ENCODE assay signal across 16 cellular contexts in genomic region chr16:72894291-72895151, GRCh38.
DNase-seq lines count a peak whose midpoint lies in the region; ATAC-seq and TF ChIP-seq lines count a peak whose summit lies in the region.
"Had no signal": no experiment of that assay in that cellular context is flagged by ENCODE, and none has a peak within 500 bp of the region (broad histone marks: within the 10 kb centered on the region; RNA-seq: fewer than 3 reads in every experiment).

No MANE protein-coding gene starts in this region.

- no peaks in the 10 kb centered on the region for H3K27me3 Mint-ChIP-seq in activated CD8-positive, alpha-beta memory T cell treated with anti-CD3 and anti-CD28 coated beads, Interleukin-2, amount 10 ng/mL, durations not matched to agents 7 days and 5 days
- H3K27me3 Mint-ChIP-seq: stimulated activated memory B cell treated with anti-CD40 and anti-IgM and Interleukin-4, amounts not matched to agents 10 μg/mL and 1 μg/mL and 100 μg/mL, for 72 hours had no signal

- H3K4me1 ChIP-seq in IMR-90 (ENCODE audit: control insufficient read depth, insufficient read depth, low read length), result peaks cover 4% of the 10 kb centered on the region
- H3K4me1 ChIP-seq in spleen, result peaks cover 0 to 8% (median 0%) of the 10 kb centered on the region in 6 donors
- H3K4me1 ChIP-seq in psoas muscle, result peaks cover 36% of the 10 kb centered on the region

- H3K4me3 Mint-ChIP-seq in activated CD8-positive, alpha-beta memory T cell treated with anti-CD3 and anti-CD28 coated beads, Interleukin-2, amount 10 ng/mL, durations not matched to agents 7 days and 5 days, result no peak overlapping the region
- H3K4me3 Mint-ChIP-seq: CD4-positive, alpha-beta memory T cell; stimulated activated memory B cell treated with anti-CD40 and anti-IgM and Interleukin-4, amounts not matched to agents 10 μg/mL and 1 μg/mL and 100 μg/mL, for 72 hours had no signal

- H4K5ac ChIP-seq in IMR-90 (ENCODE audit: low read depth, low read length), result no peak overlapping the region

- H3K56ac ChIP-seq in IMR-90 (ENCODE audit: extremely low read depth, insufficient read depth, low read length), result no peak overlapping the region

- H2BK120ac ChIP-seq in IMR-90 (ENCODE audit: low read depth, low read length), result no peak overlapping the region; the same call in 1 of the 2 replicates

- no peak overlapping the region for H2BK5ac ChIP-seq in IMR-90 (ENCODE audit: low read depth, low read length, poor library complexity, severe bottlenecking)

- H3K9me1 ChIP-seq in IMR-90 (ENCODE audit: insufficient read depth, low read length), result peaks cover 3% of the 10 kb centered on the region; the same call in 1 of the 2 replicates

- H3K4ac ChIP-seq in IMR-90 (ENCODE audit: low read depth, low read length), result peak overlapping the region; percentile 52

- CTCF ChIA-PET in IMR-90 (lab: Yijun Ruan, JAX), result interaction anchor here (0.6 kb wide), 1 partner anchor 278 kb away, joined by 3 read pairs; no protein-coding TSS in a partner anchor
- CTCF ChIA-PET in activated CD8-positive, alpha-beta memory T cell treated with anti-CD3 and anti-CD28 coated beads, Interleukin-2, amount 10 ng/mL, durations not matched to agents 7 days and 5 days (lab: Charles Lee), result no interaction called here

- TF ChIP-seq CTCF in IMR-90 (conservative IDR thresholded peaks at IDR 0.05; ENCODE audit: low read depth, low read length) (no peak), coronary artery (IDR thresholded peaks at IDR 0.05) (no peak), spleen (IDR thresholded peaks at IDR 0.05 in 8 of 11, conservative IDR thresholded peaks at IDR 0.05 in 3 of 11) (no peak), psoas muscle (IDR thresholded peaks at IDR 0.05) (no peak)

- no peaks in the 10 kb centered on the region for H3K27me3 ChIP-seq in IMR-90 (ENCODE audit: control insufficient read depth, insufficient read depth, low read length)
- no peaks in the 10 kb centered on the region for H3K27me3 ChIP-seq in spleen (replicated peaks in 1 of 7)
- no peaks in the 10 kb centered on the region for H3K27me3 ChIP-seq in psoas muscle (ENCODE audit: insufficient read depth in 3 of 3, low read length in 2 of 3)
- H3K27me3 ChIP-seq: cardiac muscle cell, neutrophil had no signal

- H3K9ac ChIP-seq in IMR-90 (ENCODE audit: low read depth, low read length), result no peak overlapping the region

- intact Hi-C loops in IMR-90 (cut with micrococcal nuclease) (no loop called here), spleen (cut with DNase I; ENCODE audit: low total_unique reads) (no loop called here), psoas muscle (cut with DNase I) (loop anchor here in 1 of 2 donors (5.0 kb wide), 1 partner anchor 43 kb away; no protein-coding TSS in a partner anchor)

- H3K36me3 ChIP-seq in IMR-90 (ENCODE audit: control insufficient read depth, insufficient read depth, low read length), result peaks cover 3% of the 10 kb centered on the region
- peaks cover 0 to 4% (median 0%) of the 10 kb centered on the region in 6 donors for H3K36me3 ChIP-seq in spleen
- H3K36me3 ChIP-seq in psoas muscle (ENCODE audit: insufficient read depth in 1 of 2, low read depth in 1 of 2), result peaks cover 0 to 4% of the 10 kb centered on the region in 2 donors
- H3K36me3 ChIP-seq: cardiac muscle cell, neutrophil had no signal

- no peak overlapping the region for H2AK5ac ChIP-seq in IMR-90 (ENCODE audit: low read depth, low read length)

- H4K91ac ChIP-seq in IMR-90 (ENCODE audit: insufficient read depth, low read depth, low read length), result no peak overlapping the region

- peak; percentile 51 for DNase-seq in IMR-90
- DNase-seq in coronary artery (ENCODE audit: low spot score), result no peak
- peak; percentile 52 for DNase-seq in left kidney (ENCODE audit: low read depth, low spot score)
- no peak for DNase-seq in spleen
- DNase-seq in SHP77 (lab: John Stamatoyannopoulos, UW), result no peak
- DNase-seq in activated CD8-positive, alpha-beta memory T cell treated with anti-CD3 and anti-CD28 coated beads, Interleukin-2, amount 10 ng/mL, durations not matched to agents 7 days and 5 days, result no peak
- DNase-seq in psoas muscle, result no peak
- DNase-seq: activated CD4-positive, alpha-beta T cell treated with anti-CD3 and anti-CD28 coated beads for 48 hours; CD4-positive, alpha-beta memory T cell; H7; NCI-H1436; stimulated activated CD4-positive, alpha-beta T cell treated with anti-CD3 and anti-CD28 coated beads, Interleukin-1b, Interleukin-23, amount 100 ng/mL, for 48 hours had no signal

- TF ChIP-seq RAD21 in IMR-90 (IDR thresholded peaks at IDR 0.05; ENCODE audit: low read length), result no peak

- no peak overlapping the region for H3K18ac ChIP-seq in IMR-90 (ENCODE audit: low read depth, low read length)

- no peak overlapping the region; the same call in 1 of the 2 replicates for H3K14ac ChIP-seq in IMR-90 (replicated peaks; ENCODE audit: low read depth, low read length)

- no TSS peak for BruUV-seq in IMR-90 (replicated peaks; lab: Mats Ljungman, UMichigan)

- no peak overlapping the region for H2BK20ac ChIP-seq in IMR-90 (ENCODE audit: low read depth, low read length)

- H3K4me3 ChIP-seq in IMR-90 (ENCODE audit: insufficient read depth, low read depth, low read length) (no peak overlapping the region), coronary artery (peak overlapping the region; percentile 36), spleen (no peak overlapping the region), psoas muscle (no peak overlapping the region)
- H3K4me3 ChIP-seq: cardiac muscle cell had no signal

- peak overlapping the region; percentile 60; the same call in 1 of the 2 replicates for H3K23ac ChIP-seq in IMR-90 (ENCODE audit: low read depth, low read length)

- no peak overlapping the region for H2AK9ac ChIP-seq in IMR-90 (replicated peaks; ENCODE audit: low read depth, low read length, poor library complexity)

- H2BK15ac ChIP-seq in IMR-90 (ENCODE audit: low read depth, low read length), result no peak overlapping the region

- no peaks in the 10 kb centered on the region for H3K36me3 Mint-ChIP-seq in activated CD8-positive, alpha-beta memory T cell treated with anti-CD3 and anti-CD28 coated beads, Interleukin-2, amount 10 ng/mL, durations not matched to agents 7 days and 5 days
- H3K36me3 Mint-ChIP-seq: CD4-positive, alpha-beta memory T cell had no signal

- H2AFZ ChIP-seq in IMR-90 (replicated peaks; ENCODE audit: low read length, poor library complexity), result no peak overlapping the region

- peaks cover 3% of the 10 kb centered on the region for H3K9me3 Mint-ChIP-seq in activated CD8-positive, alpha-beta memory T cell treated with anti-CD3 and anti-CD28 coated beads, Interleukin-2, amount 10 ng/mL, durations not matched to agents 7 days and 5 days (ENCODE audit: low read depth)

- in situ Hi-C loops in IMR-90 (cut with MboI; ENCODE audit: low sequenced_read_pairs), result no loop called here

- no peaks in the 10 kb centered on the region for H3K4me1 Mint-ChIP-seq in activated CD8-positive, alpha-beta memory T cell treated with anti-CD3 and anti-CD28 coated beads, Interleukin-2, amount 10 ng/mL, durations not matched to agents 7 days and 5 days
- H3K4me1 Mint-ChIP-seq: CD4-positive, alpha-beta memory T cell; stimulated activated memory B cell treated with anti-CD40 and anti-IgM and Interleukin-4, amounts not matched to agents 10 μg/mL and 1 μg/mL and 100 μg/mL, for 72 hours had no signal

- TF ChIP-seq POLR2A in IMR-90 (IDR thresholded peaks at IDR 0.05; ENCODE audit: low read depth, low read length), result no peak
- no peak for TF ChIP-seq POLR2A in spleen (IDR thresholded peaks at IDR 0.05)

- H3K27ac Mint-ChIP-seq in activated CD8-positive, alpha-beta memory T cell treated with anti-CD3 and anti-CD28 coated beads, Interleukin-2, amount 10 ng/mL, durations not matched to agents 7 days and 5 days, result no peak overlapping the region
- H3K27ac Mint-ChIP-seq: CD4-positive, alpha-beta memory T cell; stimulated activated memory B cell treated with anti-CD40 and anti-IgM and Interleukin-4, amounts not matched to agents 10 μg/mL and 1 μg/mL and 100 μg/mL, for 72 hours had no signal

- H3K27ac ChIP-seq in IMR-90 (ENCODE audit: insufficient read depth, low read length) (no peak overlapping the region), coronary artery (peak overlapping the region; percentile 58 to 87), spleen (peak overlapping the region in 5 of 8 donors; percentile 18 to 58 (median 51)), psoas muscle (no peak overlapping the region)
- H3K27ac ChIP-seq: cardiac muscle cell, neutrophil had no signal

- H3K9me3 ChIP-seq in IMR-90 (ENCODE audit: control insufficient read depth, insufficient read depth, low read length) (no peaks in the 10 kb centered on the region), spleen (peaks cover 0 to 15% (median 7%) of the 10 kb centered on the region in 8 donors), psoas muscle (no peaks in the 10 kb centered on the region)
- H3K9me3 ChIP-seq: neutrophil had no signal

- ATAC-seq in IMR-90 (ENCODE audit: low read depth) (peak; percentile 53), SK-N-SH treated with all-trans-retinoic acid at 6 μM for 48 hours (no peak), psoas muscle (no peak)
- no peak for ATAC-seq in activated CD8-positive, alpha-beta memory T cell treated with anti-CD3 and anti-CD28 coated beads, Interleukin-2, amount 10 ng/mL, durations not matched to agents 7 days and 5 days
- ATAC-seq: stimulated activated memory B cell treated with anti-CD40 and anti-IgM and Interleukin-4, amounts not matched to agents 10 μg/mL and 1 μg/mL and 100 μg/mL, for 72 hours had no signal

- peak overlapping the region in 1 of 2 experiments; percentile 33; a peak in 1 of 4 replicates for H4K8ac ChIP-seq in IMR-90 (ENCODE audit: low read depth in 2 of 2, low read length in 2 of 2)

- H4K20me1 ChIP-seq in IMR-90 (ENCODE audit: insufficient read depth, low read length), result peaks cover 8% of the 10 kb centered on the region; the same call in 1 of the 2 replicates

- 33% methylated on average over 2 of the region's 18 CpGs; no CpG with 5 or more reads in 1 of the 2 experiments for WGBS in IMR-90 (ENCODE audit: extremely low coverage in 2 of 2, insufficient read length in 1 of 2), 2 experiments
- 77 to 88% (median 83%) methylated on average over 18 of the region's 18 CpGs for WGBS in spleen, 5 donors
- 60 to 68% (median 66%) methylated on average over 18 of the region's 18 CpGs for WGBS in psoas muscle, 3 donors

- dilution Hi-C loops in IMR-90 (cut with HindIII; ENCODE audit: low sequenced_read_pairs, unreplicated experiment), result no loop called here

- POLR2A ChIA-PET in IMR-90 (lab: Charles Lee; ENCODE audit: unreplicated experiment), result no interaction called here

- H3K79me1 ChIP-seq in IMR-90 (ENCODE audit: low read depth in 1 of 2, low read length in 2 of 2), result peaks cover 13 to 52% of the 10 kb centered on the region in 2 experiments

- peak overlapping the region; percentile 63; the same call in 1 of the 2 replicates for H3K4me2 ChIP-seq in IMR-90 (ENCODE audit: low read depth, low read length)

TF ChIP-seq in IMR-90, 13 proteins besides CTCF, POLR2A, EP300 and RAD21 (continues in another document):
- no peak for TF ChIP-seq SMC3 (IDR thresholded peaks at IDR 0.05; ENCODE audit: low read depth, low read length)

TF ChIP-seq in SK-N-SH treated with all-trans-retinoic acid at 6 μM for 48 hours, 23 proteins besides CTCF, POLR2A, EP300 and RAD21 (continues in another document):
- TF ChIP-seq ZNF565 (CRISPR knock-in tag; conservative IDR thresholded peaks at IDR 0.05; ENCODE audit: low read depth), result no peak
- no peak for TF ChIP-seq ISL1 (CRISPR knock-in tag; IDR thresholded peaks at IDR 0.05)
- no peak for TF ChIP-seq GLIS3 (CRISPR knock-in tag; IDR thresholded peaks at IDR 0.05)
- TF ChIP-seq CSDC2 (CRISPR knock-in tag; IDR thresholded peaks at IDR 0.05), result no peak

Comparison
In these comparisons a context has a peak if more than half of its experiments do, and no peak if none do; other contexts are left out.
1. DNase-seq: peak in IMR-90 (single experiment) and left kidney (single experiment); none in coronary artery (single experiment), spleen (single experiment), SHP77 (0 of 2), activated CD8-positive, alpha-beta memory T cell treated with anti-CD3 and anti-CD28 coated beads, Interleukin-2, amount 10 ng/mL, durations not matched to agents 7 days and 5 days (single experiment) and psoas muscle (0 of 2).
2. H3K27ac ChIP-seq: peak in coronary artery (2 of 2) and spleen (5 of 8); none in IMR-90 (single experiment) and psoas muscle (single experiment).